ENCODE assay signal across 19 cellular contexts in genomic region chr2:161005170-161005569, GRCh38.
DNase-seq lines count a peak whose midpoint lies in the region; ATAC-seq, FAIRE-seq and TF ChIP-seq lines count a peak whose summit lies in the region.
"Had no signal": no experiment of that assay in that cellular context is flagged by ENCODE, and none has a peak within 500 bp of the region (broad histone marks: within the 10 kb centered on the region; RNA-seq: fewer than 3 reads in every experiment).

No MANE protein-coding gene starts in this region.

- peaks cover 6% of the 10 kb centered on the region for H3K9me3 Mint-ChIP-seq in astrocyte (ENCODE audit: unreplicated experiment)

- H3K4me3 Mint-ChIP-seq in astrocyte (ENCODE audit: unreplicated experiment): no peak overlapping the region
- H3K4me3 Mint-ChIP-seq: CD14-positive monocyte, GM23338 had no signal

- no peaks in the 10 kb centered on the region for H3K36me3 ChIP-seq in HCT116 (ENCODE audit: control insufficient read depth in 1 of 2, insufficient read depth in 2 of 2, low read length in 2 of 2)
- H3K36me3 ChIP-seq in astrocyte (ENCODE audit: insufficient read depth, low read length): no peaks in the 10 kb centered on the region

- no peak overlapping the region for H3K27ac Mint-ChIP-seq in astrocyte (ENCODE audit: unreplicated experiment)
- H3K27ac Mint-ChIP-seq: CD14-positive monocyte, GM23338 had no signal

- no peak for TF ChIP-seq CTCF in HCT116 (IDR thresholded peaks at IDR 0.05 in 2 of 3, conservative IDR thresholded peaks at IDR 0.05 in 1 of 3; ENCODE audit: borderline replicate concordance in 1 of 3, insufficient read depth in 1 of 3, low read depth in 2 of 3, low read length in 2 of 3)
- no peak for TF ChIP-seq CTCF in astrocyte (IDR thresholded peaks at IDR 0.05; ENCODE audit: insufficient read depth, low read depth, low read length)

- H3K9me3 ChIP-seq in HCT116 (ENCODE audit: control insufficient read depth in 1 of 2, insufficient read depth in 1 of 2, low read depth in 1 of 2, low read length in 2 of 2): no peaks in the 10 kb centered on the region
- H3K9me3 ChIP-seq in astrocyte (ENCODE audit: insufficient read depth, low read depth, low read length): no peaks in the 10 kb centered on the region

- H4K20me1 ChIP-seq in HCT116 (ENCODE audit: insufficient read depth): no peaks in the 10 kb centered on the region
- H4K20me1 ChIP-seq in astrocyte (ENCODE audit: insufficient read depth, low read length): no peaks in the 10 kb centered on the region

- DNase-seq in GM03348 (ENCODE audit: low spot score) (peak; percentile 3), HCT116 (ENCODE audit: low read depth, low spot score) (no peak), astrocyte (ENCODE audit: low read depth) (peak; percentile 2), renal cortical epithelial cell (ENCODE audit: low read depth) (peak; percentile 27)
- no peak for DNase-seq in NK-92 treated with Interleukin-12 subunit alpha and Interleukin-12 subunit beta, amount 100 ng/mL, for 24 hours (lab: John Stamatoyannopoulos, UW)
- DNase-seq in stimulated activated CD4-positive, alpha-beta T cell treated with anti-CD3 and anti-CD28 coated beads, Interleukin-4, amount 100 ng/mL, for 1 hour: no peak
- DNase-seq: DMS79 treated with DMSO at 0.1 percent for 48 hours, NCI-H1436 treated with DMSO at 0.1 percent for 48 hours, NCI-H2029 treated with DMSO at 0.1 percent for 48 hours, NCI-H2171 treated with DMSO at 0.1 percent for 48 hours, NCI-H446, NCI-H526 treated with DMSO at 0.1 percent for 48 hours, Right ventricle myocardium superior had no signal

- H3K4me3 ChIP-seq in HCT116 (replicated peaks in 1 of 2; ENCODE audit: low read depth in 1 of 2, low read length in 2 of 2): no peak overlapping the region
- no peak overlapping the region for H3K4me3 ChIP-seq in astrocyte (ENCODE audit: insufficient read depth, low read depth, low read length)
- H3K4me3 ChIP-seq: GM23338, K562 had no signal

- RAD21 ChIA-PET in HCT116 (lab: Charles Lee; ENCODE audit: low non-redundant PET in 1 of 2, low total read pairs in 2 of 2, uncharacterized antibody in 2 of 2, unreplicated experiment in 2 of 2): no interaction called here

- H3K4me1 ChIP-seq in HCT116 (ENCODE audit: control insufficient read depth in 1 of 2, insufficient read depth in 2 of 2, low read length in 2 of 2): no peaks in the 10 kb centered on the region
- H3K4me1 ChIP-seq in astrocyte (ENCODE audit: insufficient read depth, low read length): no peaks in the 10 kb centered on the region

- CTCF ChIA-PET in HCT116 (lab: Charles Lee): interaction anchor here (1.1 to 2.6 kb wide), 9 partner anchors 9 to 681 kb away, joined by 3 to 14 read pairs (median 5); no protein-coding TSS in a partner anchor

- ATAC-seq in HCT116 (no peak), GM21717 (IDR thresholded peaks at IDR 0.05; ENCODE audit: unreplicated experiment) (no peak)
- ATAC-seq: GM23338, K562 had no signal

- FAIRE-seq in astrocyte (lab: Jason Lieb, UNC): no peak
- FAIRE-seq: G401.6, GM19239, K562 had no signal

- no peaks in the 10 kb centered on the region for H3K27me3 Mint-ChIP-seq in astrocyte (ENCODE audit: low read depth, unreplicated experiment)

- no peak overlapping the region for H3K4me2 ChIP-seq in HCT116 (ENCODE audit: low read length)
- H3K4me2 ChIP-seq in astrocyte (ENCODE audit: low read length): no peak overlapping the region
- H3K4me2 ChIP-seq: GM23338 had no signal

- H3K4me1 Mint-ChIP-seq in astrocyte (ENCODE audit: low read depth, unreplicated experiment): no peaks in the 10 kb centered on the region
- H3K4me1 Mint-ChIP-seq: CD14-positive monocyte had no signal

- BruUV-seq in HCT116 (replicated peaks; lab: Mats Ljungman, UMichigan): no TSS peak

- no peak for TF ChIP-seq RAD21 in HCT116 (IDR thresholded peaks at IDR 0.05; ENCODE audit: low read depth)

- H3K9ac ChIP-seq in HCT116 (ENCODE audit: low read length): no peak overlapping the region
- H3K9ac ChIP-seq in astrocyte (ENCODE audit: low read length): no peak overlapping the region

- intact Hi-C loops in HCT116 (cut with micrococcal nuclease): no loop called here

- no peaks in the 10 kb centered on the region for H3K9me2 ChIP-seq in HCT116 (ENCODE audit: insufficient read depth)

- H2AFZ ChIP-seq in HCT116 (ENCODE audit: low read depth, low read length, poor library complexity, severe bottlenecking): peak overlapping the region; percentile 54
- H2AFZ ChIP-seq in astrocyte (ENCODE audit: low read depth, low read length): no peak overlapping the region
- H2AFZ ChIP-seq: GM23338 had no signal

- H3K27ac ChIP-seq in HCT116 (ENCODE audit: low read depth, low read length) (no peak overlapping the region), astrocyte (ENCODE audit: low read depth, low read length) (no peak overlapping the region)

- H3K27me3 ChIP-seq in HCT116 (ENCODE audit: insufficient read depth, low read length) (no peaks in the 10 kb centered on the region), astrocyte (ENCODE audit: insufficient read depth, low read length) (no peaks in the 10 kb centered on the region)

- no peaks in the 10 kb centered on the region for H3K79me2 ChIP-seq in HCT116 (ENCODE audit: insufficient read depth, low read length)
- H3K79me2 ChIP-seq in astrocyte (ENCODE audit: insufficient read depth, low read length): no peaks in the 10 kb centered on the region

- TF ChIP-seq POLR2A in HCT116 (IDR thresholded peaks at IDR 0.05; ENCODE audit: borderline replicate concordance, extremely low read depth, insufficient read depth, insufficient read length): no peak

- POLR2A ChIA-PET in HCT116 (lab: Charles Lee): no interaction called here

- no peaks in the 10 kb centered on the region for H3K36me3 Mint-ChIP-seq in astrocyte (ENCODE audit: low read depth, unreplicated experiment)
- H3K36me3 Mint-ChIP-seq: CD14-positive monocyte had no signal

TF ChIP-seq in HCT116, 20 proteins besides CTCF, POLR2A, EP300 and RAD21 (continues in another document):
- no peak for TF ChIP-seq SRF (IDR thresholded peaks at IDR 0.05; ENCODE audit: low read depth)
- TF ChIP-seq ZNF274 (IDR thresholded peaks at IDR 0.05; ENCODE audit: low read depth, low read length): no peak
- no peak for TF ChIP-seq CEBPB (IDR thresholded peaks at IDR 0.05; ENCODE audit: low read depth)
- TF ChIP-seq CBX3 (IDR thresholded peaks at IDR 0.05; ENCODE audit: low read depth): no peak
- no peak for TF ChIP-seq ELF1 (IDR thresholded peaks at IDR 0.05; ENCODE audit: borderline replicate concordance, low read depth)
- TF ChIP-seq JUND (IDR thresholded peaks at IDR 0.05): no peak
- TF ChIP-seq REST (IDR thresholded peaks at IDR 0.05; ENCODE audit: low read depth): no peak
- TF ChIP-seq YY1 (IDR thresholded peaks at IDR 0.05; ENCODE audit: extremely low read depth, insufficient replicate concordance, low read depth, low read length): no peak
- no peak for TF ChIP-seq MAX (IDR thresholded peaks at IDR 0.05)
- no peak for TF ChIP-seq ZFX (IDR thresholded peaks at IDR 0.05)
- TF ChIP-seq EZH2phosphoT487 (IDR thresholded peaks at IDR 0.05; ENCODE audit: borderline replicate concordance): no peak
- TF ChIP-seq SP1 (IDR thresholded peaks at IDR 0.05; ENCODE audit: low read depth): no peak
- TF ChIP-seq SIN3A (IDR thresholded peaks at IDR 0.05; ENCODE audit: low read depth): no peak
- no peak for TF ChIP-seq EZH2 (IDR thresholded peaks at IDR 0.05)
- no peak for TF ChIP-seq EGR1 (IDR thresholded peaks at IDR 0.05; ENCODE audit: low read depth)
- no peak for TF ChIP-seq ZBTB33 (IDR thresholded peaks at IDR 0.05; ENCODE audit: extremely low read depth, insufficient replicate concordance, low read length)

Comparison
In these comparisons a context has a peak if more than half of its experiments do, and no peak if none do; other contexts are left out.
1. DNase-seq: peak in GM03348 (single experiment), astrocyte (single experiment) and renal cortical epithelial cell (single experiment); none in HCT116 (single experiment), NK-92 treated with Interleukin-12 subunit alpha and Interleukin-12 subunit beta, amount 100 ng/mL, for 24 hours (single experiment) and stimulated activated CD4-positive, alpha-beta T cell treated with anti-CD3 and anti-CD28 coated beads, Interleukin-4, amount 100 ng/mL, for 1 hour (single experiment).